ENCODE assay signal across 24 cellular contexts in genomic region chr6:1297746-1298145, GRCh38. TPM values are rescaled to one million over a fixed set of nuclear protein-coding genes. Genes with fewer than 3 reads are reported as not detected.
DNase-seq lines count a peak whose midpoint lies in the region; ATAC-seq and TF ChIP-seq lines count a peak whose summit lies in the region.
"Had no signal": no experiment of that assay in that cellular context is flagged by ENCODE, and none has a peak within 500 bp of the region (broad histone marks: within the 10 kb centered on the region; RNA-seq: fewer than 3 reads in every experiment).

No MANE protein-coding gene starts in this region.

- TF ChIP-seq CTCF in AG04449 (IDR thresholded peaks at IDR 0.05; ENCODE audit: insufficient read depth, low read length, missing control alignments): no peak
- TF ChIP-seq CTCF in foreskin fibroblast (IDR thresholded peaks at IDR 0.05; ENCODE audit: low read depth, low read length): no peak
- no peak for TF ChIP-seq CTCF in vagina (IDR thresholded peaks at IDR 0.05)

- H4K20me1 ChIP-seq in GM23248 (ENCODE audit: insufficient read depth): no peaks in the 10 kb centered on the region

- no peak overlapping the region for H3K9ac ChIP-seq in GM23248

- H3K9me3 ChIP-seq in GM23248 (ENCODE audit: low read depth) (no peaks in the 10 kb centered on the region), vagina (no peaks in the 10 kb centered on the region)
- H3K9me3 ChIP-seq: HAP-1 had no signal

- no peak overlapping the region for H2AFZ ChIP-seq in GM23248

- H3K4me1 ChIP-seq in GM23248 (ENCODE audit: insufficient read depth) (peaks cover 20% of the 10 kb centered on the region), vagina (peaks cover 6% of the 10 kb centered on the region)
- H3K4me1 ChIP-seq: HAP-1 had no signal

- H3K36me3 ChIP-seq in GM23248 (ENCODE audit: low read depth) (no peaks in the 10 kb centered on the region), vagina (no peaks in the 10 kb centered on the region)
- H3K36me3 ChIP-seq: brain microvascular endothelial cell, HAP-1, sigmoid colon had no signal

- no peak for TF ChIP-seq POLR2A in vagina (IDR thresholded peaks at IDR 0.05)

- in situ Hi-C loops in GM23248 (cut with MboI): no loop called here

- intact Hi-C loops in vagina (cut with DNase I): no loop called here

- H3K4me3 ChIP-seq in AG04449 (ENCODE audit: low read depth, low read length): no peak overlapping the region
- H3K4me3 ChIP-seq in GM23248: peak overlapping the region; percentile 23
- no peak overlapping the region for H3K4me3 ChIP-seq in foreskin fibroblast (ENCODE audit: low read depth in 1 of 2, low read length in 2 of 2)
- no peak overlapping the region for H3K4me3 ChIP-seq in vagina
- H3K4me3 ChIP-seq: HAP-1, sigmoid colon had no signal

- H3K4me2 ChIP-seq in GM23248 (ENCODE audit: unreplicated experiment): peak overlapping the region; percentile 43

- CTCF ChIA-PET in AG04449 (lab: Yijun Ruan, JAX): interaction anchor here (1.5 to 5.2 kb wide), 2 partner anchors 13 to 16 kb away, joined by 3 to 26 read pairs; partner anchors contain the start of gene FOXQ1

- H3K27ac ChIP-seq in GM23248: no peak overlapping the region
- H3K27ac ChIP-seq in vagina: no peak overlapping the region
- H3K27ac ChIP-seq: brain microvascular endothelial cell, sigmoid colon had no signal

- WGBS in GM23248 (ENCODE audit: low coverage in 1 of 2, low lambda C conversion rate in 2 of 2, missing lambda C conversion rate in 2 of 2), 2 experiments: 7 to 8% methylated on average over 4 of the region's 4 CpGs

- H3K9me2 ChIP-seq in GM23248 (ENCODE audit: insufficient read depth): no peaks in the 10 kb centered on the region

- H3K27me3 ChIP-seq in GM23248 (replicated peaks; ENCODE audit: insufficient read depth) (no peaks in the 10 kb centered on the region), vagina (no peaks in the 10 kb centered on the region)
- H3K27me3 ChIP-seq: brain microvascular endothelial cell, sigmoid colon had no signal

- POLR2A ChIA-PET in AG04449 (lab: Yijun Ruan, JAX): no interaction called here

- no peak for ATAC-seq in GM19467 (IDR thresholded peaks at IDR 0.05; ENCODE audit: unreplicated experiment)
- ATAC-seq: activated CD8-positive, alpha-beta memory T cell treated with anti-CD3 and anti-CD28 coated beads, Interleukin-2, amount 10 ng/mL, durations not matched to agents 7 days and 5 days; activated T-helper 17 cell treated with anti-CD3 and anti-CD28 coated beads, Interleukin-2, amount 50 U/mL, for 72 hours; Right ventricle myocardium inferior; stimulated activated effector memory CD8-positive, alpha-beta T cell treated with anti-CD3 and anti-CD28 coated beads, Interleukin-12 subunit alpha, Interleukin-12 subunit beta, amount 100 ng/mL, for 72 hours had no signal

- no peaks in the 10 kb centered on the region for H3K79me2 ChIP-seq in GM23248 (ENCODE audit: insufficient read depth)

- peaks cover 25% of the 10 kb centered on the region; the same call in 1 of the 2 replicates for H3F3A ChIP-seq in GM23248 (ENCODE audit: insufficient read depth)

- DNase-seq in AG04449 (ENCODE audit: low read depth, low spot score) (peak; percentile 26), GM23248 (peak; percentile 86), amniotic stem cell (lab: John Stamatoyannopoulos, UW) (peak; percentile 32), foreskin fibroblast (peak; percentile 90), RPMI8226 (no peak), vagina (ENCODE audit: extremely low spot score in 2 of 2) (no peak), NCI-H1092 treated with DMSO at 0.1 percent for 48 hours (lab: John Stamatoyannopoulos, UW) (no peak)
- DNase-seq: activated CD4-positive, alpha-beta T cell treated with anti-CD3 and anti-CD28 coated beads, Interleukin-2, amount 10 ng/mL, durations not matched to agents 24 days and 14 days; activated CD8-positive, alpha-beta memory T cell treated with anti-CD3 and anti-CD28 coated beads, Interleukin-2, amount 10 ng/mL, durations not matched to agents 7 days and 5 days; activated naive CD8-positive, alpha-beta T cell treated with anti-CD3 and anti-CD28 coated beads for 36 hours; brain microvascular endothelial cell; CD8-positive, alpha-beta memory T cell; DND-41; midbrain; NCI-H1417; NCI-H2171; NCI-H524 treated with DMSO at 0.1 percent for 48 hours; sigmoid colon had no signal

RNA-seq across cellular contexts. Expression of gene FOXQ1, which starts 14.2 kb away (rescaled TPM):
- total RNA-seq in GM23248 (2014; rRNA removed; shearing (Covaris generic)): under 0.01 TPM in 1 of 2 replicates, not detected in the other
- polyA plus RNA-seq in GM23248 (2016; fragmentation: Nextera tagmentation; extraction: Ambion mirVana): not detected in 2 replicates
- 6.4 TPM for total RNA-seq in vagina
- total RNA-seq: activated CD4-positive, alpha-beta T cell treated with anti-CD3 and anti-CD28 coated beads, Interleukin-2, amount 10 ng/mL, durations not matched to agents 24 days and 14 days; activated CD8-positive, alpha-beta memory T cell treated with anti-CD3 and anti-CD28 coated beads, Interleukin-2, amount 10 ng/mL, durations not matched to agents 7 days and 5 days; activated naive CD8-positive, alpha-beta T cell treated with anti-CD3 and anti-CD28 coated beads for 36 hours; activated T-helper 17 cell treated with anti-CD3 and anti-CD28 coated beads, Interleukin-2, amount 50 U/mL, for 72 hours; CD8-positive, alpha-beta memory T cell; Right ventricle myocardium inferior had no signal
- polyA plus RNA-seq: CD8-positive, alpha-beta memory T cell; neural cell had no signal

Comparison
In these comparisons a context has a peak if more than half of its experiments do, and no peak if none do; other contexts are left out.
1. DNase-seq: peak in AG04449 (single experiment), GM23248 (single experiment), amniotic stem cell (single experiment) and foreskin fibroblast (2 of 2); none in RPMI8226 (single experiment), vagina (0 of 2) and NCI-H1092 treated with DMSO at 0.1 percent for 48 hours (single experiment).